Comparison of ENCODE assay signal across 16 cellular contexts in genomic region chr10:91891285-91892001, GRCh38. TPM values are rescaled to one million over a fixed set of nuclear protein-coding genes. Genes with fewer than 3 reads are reported as not detected.
DNase-seq lines count a peak whose midpoint lies in the region; ATAC-seq and TF ChIP-seq lines count a peak whose summit lies in the region.
"Had no signal": no experiment of that assay in that cellular context is flagged by ENCODE, and none has a peak within 500 bp of the region (broad histone marks: within the 10 kb centered on the region; RNA-seq: fewer than 3 reads in every experiment).

No MANE protein-coding gene starts in this region.

- peaks cover 10% of the 10 kb centered on the region; the same call in 1 of the 2 replicates for H3K4me1 ChIP-seq in GM23338 (ENCODE audit: insufficient read depth)
- H3K4me1 ChIP-seq in endodermal cell (ENCODE audit: control insufficient read depth, insufficient read depth, low read length), result no peaks in the 10 kb centered on the region
- H3K4me1 ChIP-seq in neural progenitor cell, result peaks cover 43% of the 10 kb centered on the region

- H3K4me1 Mint-ChIP-seq in GM23338, result peaks cover 24% of the 10 kb centered on the region
- peaks cover 11% of the 10 kb centered on the region for H3K4me1 Mint-ChIP-seq in endodermal cell
- peaks cover 45% of the 10 kb centered on the region for H3K4me1 Mint-ChIP-seq in neural progenitor cell
- H3K4me1 Mint-ChIP-seq in activated T-helper 17 cell treated with anti-CD3 and anti-CD28 coated beads, Interleukin-2, amount 50 U/mL, for 72 hours, result peaks cover 12% of the 10 kb centered on the region

- peaks cover 10% of the 10 kb centered on the region; the same call in 1 of the 2 replicates for H3K9me2 ChIP-seq in GM23338 (ENCODE audit: insufficient read depth)

- DNase-seq in GM23338 (ENCODE audit: low spot score), result no peak
- DNase-seq in NCI-H460 (ENCODE audit: extremely low read depth, low read depth), result peak; percentile 60
- DNase-seq in endodermal cell, result no peak
- no peak for DNase-seq in neural progenitor cell (ENCODE audit: low spot score)
- DNase-seq in WERI-Rb-1, result no peak
- DNase-seq: activated CD4-positive, alpha-beta T cell treated with anti-CD3 and anti-CD28 coated beads, Interleukin-2, amount 50 U/mL, for 48 hours; activated gamma-delta T cell treated with Interleukin-2 at 50 U/mL for 16 hours; CD4-positive, alpha-beta memory T cell; glutamatergic neuron; left colon; natural killer cell; NCI-H2029 treated with DMSO at 0.1 percent for 48 hours; small intestine had no signal

- TF ChIP-seq CTCF in GM23338 (conservative IDR thresholded peaks at IDR 0.05; ENCODE audit: low read depth in 2 of 2), result no peak
- TF ChIP-seq CTCF in endodermal cell (conservative IDR thresholded peaks at IDR 0.05), result no peak
- TF ChIP-seq CTCF in neural progenitor cell (IDR thresholded peaks at IDR 0.05), result no peak
- TF ChIP-seq CTCF in WERI-Rb-1 (IDR thresholded peaks at IDR 0.05; ENCODE audit: low read depth, low read length), result no peak

- no peak for ATAC-seq in GM23338
- no peak for ATAC-seq in GM18519 (IDR thresholded peaks at IDR 0.05; ENCODE audit: low FRiP score, unreplicated experiment)
- ATAC-seq in HG03097 (IDR thresholded peaks at IDR 0.05; ENCODE audit: low FRiP score, unreplicated experiment), result no peak
- ATAC-seq in activated T-helper 17 cell treated with anti-CD3 and anti-CD28 coated beads, Interleukin-2, amount 50 U/mL, for 72 hours (replicated peaks), result no peak
- ATAC-seq: left colon, natural killer cell had no signal

- H3F3A ChIP-seq in GM23338 (replicated peaks; ENCODE audit: low read depth), result no peaks in the 10 kb centered on the region
- H3F3A ChIP-seq in neural progenitor cell (ENCODE audit: low read depth), result peaks cover 50% of the 10 kb centered on the region

- H3K27me3 ChIP-seq in GM23338 (ENCODE audit: insufficient read depth) (no peaks in the 10 kb centered on the region), endodermal cell (ENCODE audit: control insufficient read depth, insufficient read depth, low read length, poor library complexity, severe bottlenecking) (no peaks in the 10 kb centered on the region), neural progenitor cell (no peaks in the 10 kb centered on the region), WERI-Rb-1 (ENCODE audit: insufficient read depth, low read depth, severe bottlenecking) (no peaks in the 10 kb centered on the region)

- H4K20me1 ChIP-seq in GM23338 (replicated peaks; ENCODE audit: insufficient read depth), result no peaks in the 10 kb centered on the region
- H4K20me1 ChIP-seq in neural progenitor cell (ENCODE audit: low read depth), result no peaks in the 10 kb centered on the region

- H3K79me2 ChIP-seq in GM23338 (replicated peaks; ENCODE audit: insufficient read depth) (no peaks in the 10 kb centered on the region), neural progenitor cell (ENCODE audit: low read depth) (no peaks in the 10 kb centered on the region)

- H3K36me3 Mint-ChIP-seq in GM23338 (ENCODE audit: low read depth) (peaks cover under 1% of the 10 kb centered on the region; the same call in 1 of the 3 replicates), endodermal cell (ENCODE audit: low read depth) (no peaks in the 10 kb centered on the region), neural progenitor cell (peaks cover under 1% of the 10 kb centered on the region)
- H3K36me3 Mint-ChIP-seq in activated T-helper 17 cell treated with anti-CD3 and anti-CD28 coated beads, Interleukin-2, amount 50 U/mL, for 72 hours (ENCODE audit: low read depth), result no peaks in the 10 kb centered on the region
- H3K36me3 Mint-ChIP-seq: CD4-positive, alpha-beta memory T cell; natural killer cell had no signal

- H3K4me3 ChIP-seq in GM23338, result no peak overlapping the region
- no peak overlapping the region for H3K4me3 ChIP-seq in endodermal cell (ENCODE audit: low read length)
- H3K4me3 ChIP-seq in neural progenitor cell, result no peak overlapping the region
- no peak overlapping the region for H3K4me3 ChIP-seq in WERI-Rb-1 (ENCODE audit: low read depth, low read length)

- peaks cover 4% of the 10 kb centered on the region for H3K27me3 Mint-ChIP-seq in GM23338 (ENCODE audit: insufficient read depth, low read depth, poor library complexity)
- no peaks in the 10 kb centered on the region for H3K27me3 Mint-ChIP-seq in endodermal cell (ENCODE audit: insufficient read depth)
- H3K27me3 Mint-ChIP-seq in neural progenitor cell (ENCODE audit: insufficient read depth, low read depth), result peaks cover 8% of the 10 kb centered on the region
- H3K27me3 Mint-ChIP-seq in activated T-helper 17 cell treated with anti-CD3 and anti-CD28 coated beads, Interleukin-2, amount 50 U/mL, for 72 hours, result peaks cover 11% of the 10 kb centered on the region

- H3K9ac ChIP-seq in endodermal cell (ENCODE audit: extremely low read depth, low read length, poor library complexity, severe bottlenecking) (no peak overlapping the region), neural progenitor cell (no peak overlapping the region)

- 96 to 100% methylated on average over 1 of the region's 1 CpG for WGBS in endodermal cell (ENCODE audit: insufficient coverage in 1 of 2, insufficient read length in 1 of 2), 2 experiments

- H3K36me3 ChIP-seq in GM23338 (ENCODE audit: insufficient read depth) (no peaks in the 10 kb centered on the region), endodermal cell (ENCODE audit: control insufficient read depth, insufficient read depth, low read length) (no peaks in the 10 kb centered on the region), neural progenitor cell (no peaks in the 10 kb centered on the region), WERI-Rb-1 (no peaks in the 10 kb centered on the region)

- no peak overlapping the region for H3K27ac ChIP-seq in GM23338 (ENCODE audit: low read depth)
- H3K27ac ChIP-seq in endodermal cell (ENCODE audit: low read depth, low read length), result peak overlapping the region; percentile 55
- no peak overlapping the region for H3K27ac ChIP-seq in neural progenitor cell
- H3K27ac ChIP-seq in WERI-Rb-1, result no peak overlapping the region

- no peak overlapping the region for H3K4me2 ChIP-seq in GM23338
- no peak overlapping the region for H3K4me2 ChIP-seq in neural progenitor cell

- H3K27ac Mint-ChIP-seq in GM23338 (peak overlapping the region; percentile 47), endodermal cell (no peak overlapping the region), neural progenitor cell (peak overlapping the region; percentile 88)
- no peak overlapping the region for H3K27ac Mint-ChIP-seq in activated T-helper 17 cell treated with anti-CD3 and anti-CD28 coated beads, Interleukin-2, amount 50 U/mL, for 72 hours
- H3K27ac Mint-ChIP-seq: CD4-positive, alpha-beta memory T cell; natural killer cell had no signal

- H3K9me3 Mint-ChIP-seq in GM23338 (peaks cover 3% of the 10 kb centered on the region; the same call in 1 of the 3 replicates), endodermal cell (peaks cover 3% of the 10 kb centered on the region), neural progenitor cell (peaks cover 8% of the 10 kb centered on the region)
- no peaks in the 10 kb centered on the region for H3K9me3 Mint-ChIP-seq in activated T-helper 17 cell treated with anti-CD3 and anti-CD28 coated beads, Interleukin-2, amount 50 U/mL, for 72 hours
- H3K9me3 Mint-ChIP-seq: CD4-positive, alpha-beta memory T cell; natural killer cell had no signal

- no peak overlapping the region for H3K4me3 Mint-ChIP-seq in GM23338
- no peak overlapping the region for H3K4me3 Mint-ChIP-seq in endodermal cell
- H3K4me3 Mint-ChIP-seq in neural progenitor cell, result no peak overlapping the region
- H3K4me3 Mint-ChIP-seq in activated T-helper 17 cell treated with anti-CD3 and anti-CD28 coated beads, Interleukin-2, amount 50 U/mL, for 72 hours, result no peak overlapping the region
- H3K4me3 Mint-ChIP-seq: CD4-positive, alpha-beta memory T cell; natural killer cell had no signal

- H2AFZ ChIP-seq in GM23338 (peak overlapping the region; percentile 56), neural progenitor cell (replicated peaks) (no peak overlapping the region)

- no peaks in the 10 kb centered on the region for H3K9me3 ChIP-seq in endodermal cell (ENCODE audit: control insufficient read depth, low read length)
- H3K9me3 ChIP-seq in neural progenitor cell (ENCODE audit: low read depth), result no peaks in the 10 kb centered on the region
- peaks cover 2% of the 10 kb centered on the region for H3K9me3 ChIP-seq in WERI-Rb-1 (ENCODE audit: severe bottlenecking)

TF ChIP-seq in GM23338, 12 proteins besides CTCF, POLR2A, EP300 and RAD21 (continues in another document):
- no peak for TF ChIP-seq CREB1 (CRISPR knock-in tag; IDR thresholded peaks at IDR 0.05; ENCODE audit: low read depth)
- TF ChIP-seq ZNF331 (CRISPR knock-in tag; IDR thresholded peaks at IDR 0.05; ENCODE audit: low read depth), result no peak

RNA-seq across cellular contexts. Expression of gene FGFBP3, which starts 17.8 kb away (rescaled TPM):
- total RNA-seq in GM23338 (2014; rRNA removed; shearing (Covaris generic)), result 73.2 and 73.9 TPM in 2 replicates
- polyA plus RNA-seq in GM23338 (2016; fragmentation: Nextera tagmentation; extraction: Ambion mirVana), result 65.7 and 71.9 TPM in 2 replicates
- 1.6 and 2.1 TPM in 2 replicates for total RNA-seq in NCI-H460 (2014; rRNA removed; shearing (Covaris generic))
- polyA plus RNA-seq in NCI-H460 (2014; cell fraction: nucleus; rRNA removed), result 4.9 and 6.3 TPM in 2 replicates
- 10 to 100 TPM in 1 of 2 donors, 1 to 10 TPM in 1; 4.3 to 19.0 TPM for total RNA-seq in endodermal cell
- polyA plus RNA-seq in endodermal cell (2013, experiment 1 of 2), result 471 TPM
- 434 TPM for polyA plus RNA-seq in endodermal cell (2013, experiment 2 of 2)
- 14.0 and 27.6 TPM in 2 replicates for total RNA-seq in neural progenitor cell (ENCODE audit: low replicate concordance)
- total RNA-seq in activated T-helper 17 cell treated with anti-CD3 and anti-CD28 coated beads, Interleukin-2, amount 50 U/mL, for 72 hours, result under 1 TPM; 0.37 to 0.65 TPM

RNA-seq across cellular contexts. Expression of gene BTAF1, which starts 32.1 kb away (rescaled TPM):
- total RNA-seq in GM23338 (2014; rRNA removed; shearing (Covaris generic)), result 47.3 and 55.7 TPM in 2 replicates
- polyA plus RNA-seq in GM23338 (2016; fragmentation: Nextera tagmentation; extraction: Ambion mirVana), result 19.0 and 30.4 TPM in 2 replicates
- total RNA-seq in NCI-H460 (2014; rRNA removed; shearing (Covaris generic)), result 43.2 and 52.8 TPM in 2 replicates
- 113 and 143 TPM in 2 replicates for polyA plus RNA-seq in NCI-H460 (2014; cell fraction: nucleus; rRNA removed)
- total RNA-seq in endodermal cell, result 10 to 100 TPM; 46.2 to 54.3 TPM
- polyA plus RNA-seq in endodermal cell (2013, experiment 1 of 2), result 50.1 TPM
- polyA plus RNA-seq in endodermal cell (2013, experiment 2 of 2), result 47.2 TPM
- total RNA-seq in neural progenitor cell (ENCODE audit: low replicate concordance), result 87.3 and 127 TPM in 2 replicates
- total RNA-seq in activated T-helper 17 cell treated with anti-CD3 and anti-CD28 coated beads, Interleukin-2, amount 50 U/mL, for 72 hours, result 100 to 1,000 TPM in 1 of 2 donors, 10 to 100 TPM in 1; 49.1 to 122 TPM

Comparison
In these comparisons a context has a peak if more than half of its experiments do, and no peak if none do; other contexts are left out.
1. H3K27ac Mint-ChIP-seq: peak in GM23338 (single experiment) and neural progenitor cell (single experiment); none in endodermal cell (single experiment) and activated T-helper 17 cell treated with anti-CD3 and anti-CD28 coated beads, Interleukin-2, amount 50 U/mL, for 72 hours (single experiment).